ENCODE assay signal across 14 cellular contexts in genomic region chr19:33805313-33805712, GRCh38.
"Had no signal": no experiment of that assay in that cellular context is flagged by ENCODE, and none has a peak within 500 bp of the region (broad histone marks: within the 10 kb centered on the region; RNA-seq: fewer than 3 reads in every experiment).

No MANE protein-coding gene starts in this region.

- H3K4me2 ChIP-seq: hepatocyte, neural progenitor cell had no signal

- H3K27me3 ChIP-seq: colonic mucosa, hepatocyte, neural progenitor cell, pancreas had no signal

- H3K9me3 ChIP-seq: colonic mucosa, pancreas, thoracic aorta had no signal

- DNase-seq: colonic mucosa; dermis blood vessel endothelial cell; foreskin melanocyte; head of caudate nucleus; occipital lobe; stimulated activated CD4-positive, alpha-beta T cell treated with anti-CD3 and anti-CD28 coated beads, Interleukin-4, amount 100 ng/mL, for 1 hour; stimulated activated CD8-positive, alpha-beta memory T cell treated with anti-CD3 and anti-CD28 coated beads, Interleukin-4, amount 100 ng/mL, for 48 hours; trophoblast cell had no signal

- H3K36me3 ChIP-seq: colonic mucosa, neural progenitor cell, pancreas had no signal

- H3K27ac ChIP-seq: neural progenitor cell, thoracic aorta had no signal

- H3K4me1 ChIP-seq: neural progenitor cell had no signal

- H2AFZ ChIP-seq: hepatocyte, neural progenitor cell had no signal

- ATAC-seq: natural killer cell treated with Interleukin-12 subunit alpha and Interleukin-12 subunit beta and Interleukin-15 and Interleukin-18, amount 100 ng/mL, for 72 hours; stimulated activated effector memory CD8-positive, alpha-beta T cell treated with anti-CD3 and anti-CD28 coated beads, Interleukin-12 subunit alpha, Interleukin-12 subunit beta, amount 100 ng/mL, for 72 hours had no signal

- H3K9ac ChIP-seq: neural progenitor cell had no signal

- H3K4me3 ChIP-seq: colonic mucosa, hepatocyte, neural progenitor cell, pancreas, thoracic aorta had no signal
